12 cellular contexts compared by ENCODE assay signal in the genomic region with DNA sequence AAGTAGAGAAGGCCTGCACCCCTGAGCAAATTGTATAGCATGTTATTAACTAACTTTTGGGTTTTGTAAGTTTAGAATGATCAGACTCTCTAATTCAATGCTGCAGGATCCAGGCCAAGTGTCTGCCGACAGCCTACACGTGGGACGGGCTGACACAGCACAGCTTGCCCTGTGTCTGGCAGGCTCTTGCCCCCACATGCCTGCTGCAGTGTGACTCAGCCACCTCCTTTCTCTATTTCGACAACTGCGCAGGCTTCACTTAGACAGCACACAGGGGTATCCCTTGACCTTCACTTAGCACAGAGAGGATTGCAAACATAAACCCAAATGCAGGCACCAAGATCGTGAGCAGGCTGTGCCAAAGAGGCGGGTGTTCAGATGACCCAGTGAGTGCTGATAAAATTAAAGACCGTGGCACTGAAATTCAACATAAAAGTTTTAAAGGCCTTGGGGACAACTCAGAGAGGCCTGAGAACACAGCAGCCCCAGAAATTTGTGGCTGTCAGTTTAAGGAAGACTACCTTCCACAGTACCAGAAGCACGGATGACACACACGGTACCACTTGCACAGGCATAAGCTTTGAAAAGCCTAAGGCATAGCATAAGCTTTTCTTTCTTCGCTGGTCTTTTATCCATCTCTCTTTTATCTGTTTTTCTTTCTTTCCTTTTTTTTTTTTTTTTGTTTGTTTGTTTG. TPM values are rescaled to one million over a fixed set of nuclear protein-coding genes. Genes with fewer than 3 reads are reported as not detected.
A peak's percentile ranks its signal among the peaks of the same experiment; 100 is the strongest.
DNase-seq lines count a peak whose midpoint lies in the region; ATAC-seq, FAIRE-seq and TF ChIP-seq lines count a peak whose summit lies in the region.
"Had no signal": no experiment of that assay in that cellular context is flagged by ENCODE, and none has a peak within 500 bp of the region (broad histone marks: within the 10 kb centered on the region; RNA-seq: fewer than 3 reads in every experiment).

No MANE protein-coding gene starts in this region.

- TF ChIP-seq POLR2A in GM12892 (IDR thresholded peaks at IDR 0.05; ENCODE audit: low read depth, low read length) = no peak

- H3K4me1 Mint-ChIP-seq in WTC11 = no peaks in the 10 kb centered on the region

- CTCF ChIA-PET in WTC11 (lab: Charles Lee) = interaction anchor here (0.7 to 1.5 kb wide), 2 partner anchors 89 to 94 kb away, joined by 5 read pairs; no protein-coding TSS in a partner anchor

- FAIRE-seq in GM12892 (lab: Jason Lieb, UNC) = no peak
- FAIRE-seq: A549 had no signal

- no peak overlapping the region for H3K4me3 Mint-ChIP-seq in WTC11

- H3K36me3 Mint-ChIP-seq in WTC11 = peaks cover 41% of the 10 kb centered on the region

- no peaks in the 10 kb centered on the region for H3K9me3 Mint-ChIP-seq in WTC11

- TF ChIP-seq CTCF in WTC11 (IDR thresholded peaks at IDR 0.05) = no peak

- POLR2A ChIA-PET in WTC11 (lab: Charles Lee) = no interaction called here

- no peak for ATAC-seq in WTC11
- ATAC-seq in HG02642 (IDR thresholded peaks at IDR 0.05; ENCODE audit: poor library complexity, unreplicated experiment) = no peak
- no peak for ATAC-seq in HG03039 (IDR thresholded peaks at IDR 0.05; ENCODE audit: unreplicated experiment)

- peak overlapping the region; percentile 71; the same call in 1 of the 2 replicates for H3K27ac Mint-ChIP-seq in WTC11

- DNase-seq in AG08395 (ENCODE audit: low spot score) (peak; percentile 92), WTC11 (ENCODE audit: low spot score) (no peak), globus pallidus (ENCODE audit: low spot score) (peak; percentile 8), non-pigmented ciliary epithelial cell (ENCODE audit: low read depth) (peak; percentile 35), kidney tubule cell (ENCODE audit: low spot score) (no peak), GM12892 (ENCODE audit: insufficient read length) (no peak)
- DNase-seq: dermis blood vessel endothelial cell, NCI-H69, thyroid gland had no signal

- H3K27me3 Mint-ChIP-seq in WTC11 (ENCODE audit: low read depth) = no peaks in the 10 kb centered on the region

TF ChIP-seq in WTC11, 78 proteins besides CTCF, POLR2A, EP300 and RAD21:
- TF ChIP-seq NR3C1 (CRISPR knock-in tag; conservative IDR thresholded peaks at IDR 0.05; ENCODE audit: low read depth) (no peak), ZNF232 (CRISPR knock-in tag; IDR thresholded peaks at IDR 0.05) (no peak), RORB (CRISPR knock-in tag; IDR thresholded peaks at IDR 0.05) (no peak), ZNF671 (CRISPR knock-in tag; IDR thresholded peaks at IDR 0.05) (no peak), ZBTB21 (CRISPR knock-in tag; IDR thresholded peaks at IDR 0.05; ENCODE audit: borderline replicate concordance) (no peak)
- TF ChIP-seq, protein P1, sequence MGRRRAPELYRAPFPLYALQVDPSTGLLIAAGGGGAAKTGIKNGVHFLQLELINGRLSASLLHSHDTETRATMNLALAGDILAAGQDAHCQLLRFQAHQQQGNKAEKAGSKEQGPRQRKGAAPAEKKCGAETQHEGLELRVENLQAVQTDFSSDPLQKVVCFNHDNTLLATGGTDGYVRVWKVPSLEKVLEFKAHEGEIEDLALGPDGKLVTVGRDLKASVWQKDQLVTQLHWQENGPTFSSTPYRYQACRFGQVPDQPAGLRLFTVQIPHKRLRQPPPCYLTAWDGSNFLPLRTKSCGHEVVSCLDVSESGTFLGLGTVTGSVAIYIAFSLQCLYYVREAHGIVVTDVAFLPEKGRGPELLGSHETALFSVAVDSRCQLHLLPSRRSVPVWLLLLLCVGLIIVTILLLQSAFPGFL (CRISPR knock-in tag; IDR thresholded peaks at IDR 0.05; ENCODE audit: borderline replicate concordance) = no peak
- TF ChIP-seq, protein P2, sequence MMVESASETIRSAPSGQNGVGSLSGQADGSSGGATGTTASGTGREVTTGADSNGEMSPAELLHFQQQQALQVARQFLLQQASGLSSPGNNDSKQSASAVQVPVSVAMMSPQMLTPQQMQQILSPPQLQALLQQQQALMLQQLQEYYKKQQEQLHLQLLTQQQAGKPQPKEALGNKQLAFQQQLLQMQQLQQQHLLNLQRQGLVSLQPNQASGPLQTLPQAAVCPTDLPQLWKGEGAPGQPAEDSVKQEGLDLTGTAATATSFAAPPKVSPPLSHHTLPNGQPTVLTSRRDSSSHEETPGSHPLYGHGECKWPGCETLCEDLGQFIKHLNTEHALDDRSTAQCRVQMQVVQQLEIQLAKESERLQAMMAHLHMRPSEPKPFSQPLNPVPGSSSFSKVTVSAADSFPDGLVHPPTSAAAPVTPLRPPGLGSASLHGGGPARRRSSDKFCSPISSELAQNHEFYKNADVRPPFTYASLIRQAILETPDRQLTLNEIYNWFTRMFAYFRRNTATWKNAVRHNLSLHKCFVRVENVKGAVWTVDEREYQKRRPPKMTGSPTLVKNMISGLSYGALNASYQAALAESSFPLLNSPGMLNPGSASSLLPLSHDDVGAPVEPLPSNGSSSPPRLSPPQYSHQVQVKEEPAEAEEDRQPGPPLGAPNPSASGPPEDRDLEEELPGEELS (CRISPR knock-in tag; IDR thresholded peaks at IDR 0.05) = no peak
- TF ChIP-seq, protein P3, sequence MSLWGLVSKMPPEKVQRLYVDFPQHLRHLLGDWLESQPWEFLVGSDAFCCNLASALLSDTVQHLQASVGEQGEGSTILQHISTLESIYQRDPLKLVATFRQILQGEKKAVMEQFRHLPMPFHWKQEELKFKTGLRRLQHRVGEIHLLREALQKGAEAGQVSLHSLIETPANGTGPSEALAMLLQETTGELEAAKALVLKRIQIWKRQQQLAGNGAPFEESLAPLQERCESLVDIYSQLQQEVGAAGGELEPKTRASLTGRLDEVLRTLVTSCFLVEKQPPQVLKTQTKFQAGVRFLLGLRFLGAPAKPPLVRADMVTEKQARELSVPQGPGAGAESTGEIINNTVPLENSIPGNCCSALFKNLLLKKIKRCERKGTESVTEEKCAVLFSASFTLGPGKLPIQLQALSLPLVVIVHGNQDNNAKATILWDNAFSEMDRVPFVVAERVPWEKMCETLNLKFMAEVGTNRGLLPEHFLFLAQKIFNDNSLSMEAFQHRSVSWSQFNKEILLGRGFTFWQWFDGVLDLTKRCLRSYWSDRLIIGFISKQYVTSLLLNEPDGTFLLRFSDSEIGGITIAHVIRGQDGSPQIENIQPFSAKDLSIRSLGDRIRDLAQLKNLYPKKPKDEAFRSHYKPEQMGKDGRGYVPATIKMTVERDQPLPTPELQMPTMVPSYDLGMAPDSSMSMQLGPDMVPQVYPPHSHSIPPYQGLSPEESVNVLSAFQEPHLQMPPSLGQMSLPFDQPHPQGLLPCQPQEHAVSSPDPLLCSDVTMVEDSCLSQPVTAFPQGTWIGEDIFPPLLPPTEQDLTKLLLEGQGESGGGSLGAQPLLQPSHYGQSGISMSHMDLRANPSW (CRISPR knock-in tag; conservative IDR thresholded peaks at IDR 0.05; ENCODE audit: low read depth) = no peak
- TF ChIP-seq, protein P4, sequence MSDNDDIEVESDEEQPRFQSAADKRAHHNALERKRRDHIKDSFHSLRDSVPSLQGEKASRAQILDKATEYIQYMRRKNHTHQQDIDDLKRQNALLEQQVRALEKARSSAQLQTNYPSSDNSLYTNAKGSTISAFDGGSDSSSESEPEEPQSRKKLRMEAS (CRISPR knock-in tag; IDR thresholded peaks at IDR 0.05) = no peak

RNA-seq across cellular contexts. Expression of a gene that starts 37.8 kb away (rescaled TPM):
- total RNA-seq in WTC11 (2021) = 0.37 to 0.79 TPM (median 0.71 TPM) in 3 replicates
- 0.11 TPM for polyA plus RNA-seq in GM12892 (2012; ENCODE audit: missing spikeins)

Comparison
In these comparisons a context has a peak if more than half of its experiments do, and no peak if none do; other contexts are left out.
1. DNase-seq: peak in AG08395 (single experiment), globus pallidus (single experiment) and non-pigmented ciliary epithelial cell (single experiment); none in WTC11 (single experiment), kidney tubule cell (single experiment) and GM12892 (single experiment).